Comparison of ENCODE assay signal across 24 cellular contexts in genomic region chr10:124127965-124128810, GRCh38. TPM values are rescaled to one million over a fixed set of nuclear protein-coding genes. Genes with fewer than 3 reads are reported as not detected.
"Had no signal": no experiment of that assay in that cellular context is flagged by ENCODE, and none has a peak within 500 bp of the region (broad histone marks: within the 10 kb centered on the region; RNA-seq: fewer than 3 reads in every experiment).

No MANE protein-coding gene starts in this region.

- H3K27me3 ChIP-seq: breast epithelium, dorsolateral prefrontal cortex, neural progenitor cell, vagina had no signal

- H3K9ac ChIP-seq: neural progenitor cell had no signal

- H2AFZ ChIP-seq: neural progenitor cell had no signal

- H3K9me3 ChIP-seq: breast epithelium, thoracic aorta, vagina had no signal

- H3K36me3 ChIP-seq: breast epithelium, neural progenitor cell, thoracic aorta, vagina had no signal

- H3K4me2 ChIP-seq: neural progenitor cell had no signal

- ATAC-seq: activated CD4-positive, alpha-beta T cell treated with anti-CD3 and anti-CD28 coated beads for 36 hours; effector memory CD8-positive, alpha-beta T cell; esophagus mucosa; naive thymus-derived CD8-positive, alpha-beta T cell; stimulated activated naive B cell treated with anti-CD40 and anti-IgM and Interleukin-4, amounts not matched to agents 10 μg/mL and 1 μg/mL and 100 μg/mL, for 72 hours had no signal

- H3K4me3 ChIP-seq: breast epithelium, dorsolateral prefrontal cortex, neural progenitor cell, thoracic aorta, vagina had no signal

- DNase-seq: activated B cell treated with CpG ODN at 0.5 μM for 24 hours; activated CD4-positive, alpha-beta T cell treated with anti-CD3 and anti-CD28 coated beads for 36 hours; activated CD4-positive, alpha-beta T cell treated with anti-CD3 and anti-CD28 coated beads, Interleukin-2, amount 50 U/mL, for 4 hours; activated effector memory CD4-positive, alpha-beta T cell treated with Interleukin-2 at 50 U/mL for 16 hours; activated naive CD4-positive, alpha-beta T cell treated with anti-CD3 and anti-CD28 coated beads for 36 hours; activated naive CD8-positive, alpha-beta T cell treated with anti-CD3 and anti-CD28 coated beads, Interleukin-2, amount 10 ng/mL, durations not matched to agents 7 days and 5 days; activated T-cell treated with anti-CD3 and anti-CD28 coated beads, Interleukin-2, amount 50 U/mL, for 48 hours; amniotic stem cell; dorsolateral prefrontal cortex; effector memory CD8-positive, alpha-beta T cell; glutamatergic neuron; hypothalamus; retina; stimulated activated CD4-positive, alpha-beta T cell treated with anti-CD3 and anti-CD28 coated beads, Interleukin-2, amount 100 ng/mL, for 48 hours; stimulated activated CD8-positive, alpha-beta memory T cell treated with anti-CD3 and anti-CD28 coated beads, Interleukin-4, amount 100 ng/mL, for 48 hours; stimulated activated naive B cell treated with anti-CD40 and anti-IgM and Interleukin-4, amounts not matched to agents 10 μg/mL and 1 μg/mL and 100 μg/mL, for 72 hours; T-helper 9 cell had no signal

- H3K27ac ChIP-seq: breast epithelium, dorsolateral prefrontal cortex, neural progenitor cell, thoracic aorta, vagina had no signal

- H3K4me1 ChIP-seq: breast epithelium, vagina had no signal

RNA-seq across cellular contexts. Expression of gene CHST15, which starts 34.8 kb away (rescaled TPM):
- total RNA-seq: activated CD8-positive, alpha-beta memory T cell treated with anti-CD3 and anti-CD28 coated beads for 36 hours had no signal
